In genomic region chr5:72141440-72142271, GRCh38 we compare ENCODE assay signal across 11 cellular contexts. TPM values are rescaled to one million over a fixed set of nuclear protein-coding genes. Genes with fewer than 3 reads are reported as not detected.
DNase-seq lines count a peak whose midpoint lies in the region; ATAC-seq and TF ChIP-seq lines count a peak whose summit lies in the region.
"Had no signal": no experiment of that assay in that cellular context is flagged by ENCODE, and none has a peak within 500 bp of the region (broad histone marks: within the 10 kb centered on the region; RNA-seq: fewer than 3 reads in every experiment).

No MANE protein-coding gene starts in this region.

- POLR2A ChIA-PET in SK-N-SH (lab: Yijun Ruan, JAX): no interaction called here

- H3K4me1 ChIP-seq in SK-N-SH (ENCODE audit: control insufficient read depth in 1 of 2, insufficient read depth in 2 of 2, low read depth in 1 of 2, low read length in 1 of 2) (peaks cover 49 to 79% of the 10 kb centered on the region in 2 experiments), ovary (ENCODE audit: insufficient read depth) (peaks cover 19% of the 10 kb centered on the region)

- H3K79me2 ChIP-seq in SK-N-SH (ENCODE audit: insufficient read depth): peaks cover 96% of the 10 kb centered on the region

- no peak overlapping the region for H2AFZ ChIP-seq in SK-N-SH (ENCODE audit: low read depth)

- peaks cover 54% of the 10 kb centered on the region for H4K20me1 ChIP-seq in SK-N-SH (ENCODE audit: insufficient read depth)

- peaks cover 75% of the 10 kb centered on the region for H3F3A ChIP-seq in SK-N-SH (replicated peaks; ENCODE audit: insufficient read depth)

- H3K27ac ChIP-seq in SK-N-SH (ENCODE audit: low read depth in 2 of 2, low read length in 1 of 2): peak overlapping the region; percentile 82 to 94
- H3K27ac ChIP-seq in ovary: peak overlapping the region; percentile 48 to 59

- no peak for TF ChIP-seq CTCF in SK-N-SH (IDR thresholded peaks at IDR 0.05)
- no peak for TF ChIP-seq CTCF in ovary (IDR thresholded peaks at IDR 0.05)

- H3K4me3 ChIP-seq in SK-N-SH (ENCODE audit: low read depth in 2 of 2, low read length in 1 of 2): no peak overlapping the region
- no peak overlapping the region for H3K4me3 ChIP-seq in ovary

- WGBS in SK-N-SH (ENCODE audit: low lambda C conversion rate): 23% methylated on average over 6 of the region's 6 CpGs
- 20 to 24% (median 24%) methylated on average over 6 of the region's 6 CpGs for WGBS in ovary, 3 donors

- no peaks in the 10 kb centered on the region for H3K9me2 ChIP-seq in SK-N-SH

- H3K9me3 ChIP-seq in SK-N-SH (no peaks in the 10 kb centered on the region), ovary (no peaks in the 10 kb centered on the region)

- peak overlapping the region; percentile 69 for H3K4me2 ChIP-seq in SK-N-SH

- H3K36me3 ChIP-seq in SK-N-SH (replicated peaks in 1 of 2; ENCODE audit: control insufficient read depth in 1 of 2, insufficient read depth in 2 of 2, low read length in 1 of 2): peaks cover 52 to 68% of the 10 kb centered on the region in 2 experiments
- no peaks in the 10 kb centered on the region for H3K36me3 ChIP-seq in ovary

- intact Hi-C loops in ovary (cut with DNase I): loop anchor here in 2 of 4 donors (10.0 kb wide), 2 partner anchors 73 to 1353 kb away; partner anchors contain the start of gene BTF3 (in 1 of the 2)

- TF ChIP-seq RAD21 in SK-N-SH (IDR thresholded peaks at IDR 0.05; ENCODE audit: low read length): no peak

- ATAC-seq in GM21576 (IDR thresholded peaks at IDR 0.05; ENCODE audit: unreplicated experiment) (no peak), GM18873 (IDR thresholded peaks at IDR 0.05; ENCODE audit: low FRiP score, unreplicated experiment) (no peak)
- ATAC-seq: naive thymus-derived CD4-positive, alpha-beta T cell had no signal

- peak overlapping the region; percentile 54; the same call in 1 of the 2 replicates for H3K9ac ChIP-seq in SK-N-SH

- no peaks in the 10 kb centered on the region for H3K27me3 ChIP-seq in SK-N-SH (ENCODE audit: insufficient read depth)
- H3K27me3 ChIP-seq in ovary: no peaks in the 10 kb centered on the region

- TF ChIP-seq POLR2A in ovary (IDR thresholded peaks at IDR 0.05): no peak

- DNase-seq in AG20443 (ENCODE audit: low spot score) (peak; percentile 76), SK-N-SH (no peak), fibroblast of the conjunctiva (ENCODE audit: low read depth) (peak; percentile 94), ovary (peak; percentile 35 to 60 (median 41)), retina (no peak), activated T-cell treated with anti-CD3 and anti-CD28 coated beads for 4 hours (no peak)
- DNase-seq: KBM-7; naive thymus-derived CD4-positive, alpha-beta T cell; stimulated activated naive CD4-positive, alpha-beta T cell had no signal

- CTCF ChIA-PET in SK-N-SH (lab: Yijun Ruan, JAX): interaction anchor here (0.6 to 1.8 kb wide), 3 partner anchors 13 to 167 kb away, joined by 3 to 5 read pairs (median 3); no protein-coding TSS in a partner anchor

- peak in 1 of 2 experiments; percentile 59; a peak in 1 of 4 replicates for TF ChIP-seq EP300 in SK-N-SH (IDR thresholded peaks at IDR 0.05; ENCODE audit: borderline replicate concordance in 1 of 2, low read depth in 1 of 2, low read length in 1 of 2)
- no peak for TF ChIP-seq EP300 in ovary (IDR thresholded peaks at IDR 0.05)

TF ChIP-seq in SK-N-SH, 30 proteins besides CTCF, POLR2A, EP300 and RAD21:
- TF ChIP-seq MAX (IDR thresholded peaks at IDR 0.05; ENCODE audit: low read depth) (peak; percentile 57; the same call in 1 of the 2 replicates), EZH2phosphoT487 (IDR thresholded peaks at IDR 0.05; ENCODE audit: borderline replicate concordance, low read depth) (no peak), PBX3 (IDR thresholded peaks at IDR 0.05) (peak; percentile 80), GATA2 (CRISPR knock-in tag; IDR thresholded peaks at IDR 0.05) (no peak; the same call in 1 of the 2 replicates), IRF3 (IDR thresholded peaks at IDR 0.05; ENCODE audit: low read depth, low read length) (no peak), TCF12 (IDR thresholded peaks at IDR 0.05) (peak; percentile 79), TEAD4 (IDR thresholded peaks at IDR 0.05; ENCODE audit: borderline replicate concordance, insufficient read depth) (0 out of 2 replicates have a peak, but pooled peaks have one; percentile 37), MEF2A (IDR thresholded peaks at IDR 0.05; ENCODE audit: borderline replicate concordance, low read depth) (peak; percentile 21; the same call in 1 of the 2 replicates), FOSL2 (IDR thresholded peaks at IDR 0.05; ENCODE audit: borderline replicate concordance, low read depth) (peak; percentile 76), JUND (IDR thresholded peaks at IDR 0.05) (peak; percentile 74; the same call in 1 of the 2 replicates), ELF1 (IDR thresholded peaks at IDR 0.05) (no peak), NFIC (IDR thresholded peaks at IDR 0.05; ENCODE audit: borderline replicate concordance) (peak; percentile 36; the same call in 1 of the 2 replicates), RXRA (IDR thresholded peaks at IDR 0.05; ENCODE audit: borderline replicate concordance, low read depth) (peak; percentile 96), MXI1 (IDR thresholded peaks at IDR 0.05; ENCODE audit: low read depth, low read length) (peak; percentile 53; the same call in 1 of the 2 replicates)
TF ChIP-seq in SK-N-SH: peak in this region for 10.

RNA-seq across cellular contexts. Expression of gene MAP1B, which starts 34.4 kb away (rescaled TPM):
- 47.5 and 48.5 TPM in 2 replicates for polyA plus RNA-seq in SK-N-SH (2012; rRNA removed)
- polyA plus RNA-seq in SK-N-SH (2012; cell fraction: cytosol; rRNA removed): 59.8 and 60.6 TPM in 2 replicates
- polyA plus RNA-seq in SK-N-SH (2012; cell fraction: nucleus; rRNA removed): 69.5 and 70.5 TPM in 2 replicates
- total RNA-seq in ovary: 100 to 1,000 TPM in 2 of 7 donors, 10 to 100 TPM in 5; 29.7 to 126 (median 61.6) TPM
- 10 to 100 TPM in 1 of 2 donors, 1 to 10 TPM in 1; 4.4 to 23.7 TPM for polyA plus RNA-seq in ovary

Comparison
In these comparisons a context has a peak if more than half of its experiments do, and no peak if none do; other contexts are left out.
1. DNase-seq: peak in AG20443 (single experiment), fibroblast of the conjunctiva (single experiment) and ovary (5 of 5); none in SK-N-SH (single experiment), retina (single experiment) and activated T-cell treated with anti-CD3 and anti-CD28 coated beads for 4 hours (single experiment).